In genomic region chr20:50192364-50193168, GRCh38 we compare ENCODE assay signal across 1 cellular context.
TF ChIP-seq lines count a peak whose summit lies in the region.

No MANE protein-coding gene starts in this region.

TF ChIP-seq in GM12878, 131 proteins besides CTCF, POLR2A, EP300 and RAD21 (continued from another document and continues in another):
- no peak for TF ChIP-seq E2F8 (IDR thresholded peaks at IDR 0.05; ENCODE audit: low read depth, partially characterized antibody)
- TF ChIP-seq PML (IDR thresholded peaks at IDR 0.05; ENCODE audit: low read length), result no peak
- no peak for TF ChIP-seq RUNX3 (IDR thresholded peaks at IDR 0.05; ENCODE audit: low read length)
- TF ChIP-seq PRDM15 (CRISPR knock-in tag; IDR thresholded peaks at IDR 0.05), result no peak
- no peak for TF ChIP-seq YBX1 (IDR thresholded peaks at IDR 0.05)
- no peak for TF ChIP-seq ZBED1 (IDR thresholded peaks at IDR 0.05; ENCODE audit: borderline replicate concordance)
- TF ChIP-seq MEF2A (IDR thresholded peaks at IDR 0.05; ENCODE audit: insufficient read depth, low read depth, low read length), result no peak
- peak; percentile 94 for TF ChIP-seq YY1 (IDR thresholded peaks at IDR 0.05; ENCODE audit: low read depth, low read length)
- TF ChIP-seq ZBTB11 (CRISPR knock-in tag; IDR thresholded peaks at IDR 0.05), result no peak
- TF ChIP-seq RBBP5 (conservative IDR thresholded peaks at IDR 0.05), result no peak
- TF ChIP-seq HDAC2 (IDR thresholded peaks at IDR 0.05), result no peak
- no peak for TF ChIP-seq SMC3 (IDR thresholded peaks at IDR 0.05; ENCODE audit: borderline replicate concordance, low read length)
- TF ChIP-seq BACH1 (IDR thresholded peaks at IDR 0.05; ENCODE audit: borderline replicate concordance), result no peak
- no peak for TF ChIP-seq ZNF274 (IDR thresholded peaks at IDR 0.05; ENCODE audit: insufficient read depth, insufficient read length)
- TF ChIP-seq TCF3 (IDR thresholded peaks at IDR 0.05; ENCODE audit: borderline replicate concordance, insufficient read depth, low read depth, low read length), result no peak
- TF ChIP-seq IRF4 (IDR thresholded peaks at IDR 0.05; ENCODE audit: low read depth, low read length), result no peak
- peak in 1 of 2 experiments; percentile 79; a peak in 2 of 4 replicates for TF ChIP-seq CEBPB (IDR thresholded peaks at IDR 0.05; ENCODE audit: borderline replicate concordance in 1 of 2, low read depth in 2 of 2, low read length in 2 of 2)
- TF ChIP-seq WRNIP1 (IDR thresholded peaks at IDR 0.05; ENCODE audit: borderline replicate concordance, low read depth, low read length), result no peak
- peak; percentile 80 for TF ChIP-seq MXI1 (IDR thresholded peaks at IDR 0.05; ENCODE audit: low read depth, low read length)
- TF ChIP-seq RELA (IDR thresholded peaks at IDR 0.05; ENCODE audit: borderline replicate concordance, partially characterized antibody), result no peak
- TF ChIP-seq SMAD1 (IDR thresholded peaks at IDR 0.05; ENCODE audit: low read depth, partially characterized antibody), result no peak
- no peak for TF ChIP-seq RELB (IDR thresholded peaks at IDR 0.05; ENCODE audit: low read depth)
- no peak for TF ChIP-seq ATF3 (IDR thresholded peaks at IDR 0.05; ENCODE audit: borderline replicate concordance, extremely low read depth, low read depth, low read length)
- no peak for TF ChIP-seq SPI1 (IDR thresholded peaks at IDR 0.05; ENCODE audit: borderline replicate concordance, insufficient read depth, low read depth, low read length)
- no peak for TF ChIP-seq KAT2A (conservative IDR thresholded peaks at IDR 0.05; ENCODE audit: control insufficient read depth, low read depth, low read length)
- no peak for TF ChIP-seq CEBPZ (IDR thresholded peaks at IDR 0.05; ENCODE audit: low read depth, low read length)
- TF ChIP-seq KLF5 (IDR thresholded peaks at IDR 0.05; ENCODE audit: partially characterized antibody), result no peak
- 0 out of 2 replicates have a peak, but pooled peaks have one; percentile 24 for TF ChIP-seq RAD51 (IDR thresholded peaks at IDR 0.05)
- TF ChIP-seq MTA2 (IDR thresholded peaks at IDR 0.05; ENCODE audit: low read depth), result no peak
- TF ChIP-seq ESRRA (IDR thresholded peaks at IDR 0.05; ENCODE audit: low read length), result no peak
- TF ChIP-seq ELK1 (IDR thresholded peaks at IDR 0.05; ENCODE audit: low read depth, low read length), result no peak
- TF ChIP-seq SREBF1 (IDR thresholded peaks at IDR 0.05; ENCODE audit: low read length), result no peak
- TF ChIP-seq ASH2L (IDR thresholded peaks at IDR 0.05; ENCODE audit: borderline replicate concordance, low read depth), result no peak
- TF ChIP-seq CBX5 (IDR thresholded peaks at IDR 0.05; ENCODE audit: low read depth), result no peak
- TF ChIP-seq STAT1 (conservative IDR thresholded peaks at IDR 0.05), result no peak
- TF ChIP-seq LARP7 (IDR thresholded peaks at IDR 0.05), result no peak
- no peak for TF ChIP-seq IKZF2 (IDR thresholded peaks at IDR 0.05)
- peak; percentile 17 for TF ChIP-seq MEF2B (IDR thresholded peaks at IDR 0.05; ENCODE audit: partially characterized antibody, poor library complexity, severe bottlenecking)
- TF ChIP-seq E4F1 (IDR thresholded peaks at IDR 0.05; ENCODE audit: borderline replicate concordance, partially characterized antibody), result no peak
- TF ChIP-seq STAT3 (IDR thresholded peaks at IDR 0.05; ENCODE audit: low read depth, low read length), result no peak
- TF ChIP-seq ZNF217 (IDR thresholded peaks at IDR 0.05), result no peak
- TF ChIP-seq USF1 (IDR thresholded peaks at IDR 0.05; ENCODE audit: borderline replicate concordance, extremely low read length, insufficient read depth, low read depth, low read length), result no peak
- TF ChIP-seq NFYA (IDR thresholded peaks at IDR 0.05; ENCODE audit: borderline replicate concordance, low read depth, low read length), result no peak
